In genomic region chr6:91094341-91094740, GRCh38 we compare ENCODE assay signal across 24 cellular contexts.
"Had no signal": no experiment of that assay in that cellular context is flagged by ENCODE, and none has a peak within 500 bp of the region (broad histone marks: within the 10 kb centered on the region; RNA-seq: fewer than 3 reads in every experiment).

No MANE protein-coding gene starts in this region.

- H3K9me3 ChIP-seq: esophagus muscularis mucosa, gastroesophageal sphincter, heart right ventricle had no signal

- H3K4me3 ChIP-seq: coronary artery, dorsolateral prefrontal cortex, esophagus muscularis mucosa, gastroesophageal sphincter, heart right ventricle had no signal

- H3K27ac ChIP-seq: brain microvascular endothelial cell, coronary artery, dorsolateral prefrontal cortex, esophagus muscularis mucosa, foreskin keratinocyte, gastroesophageal sphincter, heart right ventricle had no signal

- ATAC-seq: activated CD8-positive, alpha-beta T cell treated with anti-CD3 and anti-CD28 coated beads for 36 hours; activated T-cell treated with anti-CD3 and anti-CD28 coated beads, Interleukin-2, amount 50 U/mL, for 4 hours; activated T-helper 17 cell treated with anti-CD3 and anti-CD28 coated beads, Interleukin-2, amount 50 U/mL, for 72 hours; foreskin keratinocyte; gastroesophageal sphincter; heart right ventricle had no signal

- H3K36me3 ChIP-seq: brain microvascular endothelial cell, esophagus muscularis mucosa, gastroesophageal sphincter, heart right ventricle had no signal

- H3K4me1 ChIP-seq: foreskin keratinocyte had no signal

- DNase-seq: activated CD4-positive, alpha-beta T cell treated with anti-CD3 and anti-CD28 coated beads for 48 hours; activated CD4-positive, alpha-beta T cell treated with anti-CD3 and anti-CD28 coated beads, Interleukin-2, amount 50 U/mL, for 1 hour; activated CD4-positive, alpha-beta T cell treated with anti-CD3 and anti-CD28 coated beads, Interleukin-2, amount 50 U/mL, for 48 hours; activated CD8-positive, alpha-beta memory T cell treated with anti-CD3 and anti-CD28 coated beads for 24 hours; activated CD8-positive, alpha-beta T cell treated with anti-CD3 and anti-CD28 coated beads for 36 hours; activated effector memory CD4-positive, alpha-beta T cell treated with Interleukin-2 at 50 U/mL for 16 hours; activated gamma-delta T cell treated with Interleukin-2 at 50 U/mL for 16 hours; activated naive CD4-positive, alpha-beta T cell treated with anti-CD3 and anti-CD28 coated beads, Interleukin-2, amount 50 U/mL, for 16 hours; activated naive CD4-positive, alpha-beta T cell treated with Interleukin-2 at 50 U/mL for 16 hours; activated T-cell treated with anti-CD3 and anti-CD28 coated beads, Interleukin-2, amount 50 U/mL, for 4 hours; amniotic stem cell; anterior cingulate cortex; brain microvascular endothelial cell; dorsolateral prefrontal cortex; effector memory CD4-positive, alpha-beta T cell; endodermal cell; erythroblast; foreskin keratinocyte; heart right ventricle; T-helper 2 cell had no signal

- H3K27me3 ChIP-seq: brain microvascular endothelial cell, dorsolateral prefrontal cortex, esophagus muscularis mucosa, foreskin keratinocyte, gastroesophageal sphincter, heart right ventricle had no signal
